8 cellular contexts compared by ENCODE assay signal in the genomic region with DNA sequence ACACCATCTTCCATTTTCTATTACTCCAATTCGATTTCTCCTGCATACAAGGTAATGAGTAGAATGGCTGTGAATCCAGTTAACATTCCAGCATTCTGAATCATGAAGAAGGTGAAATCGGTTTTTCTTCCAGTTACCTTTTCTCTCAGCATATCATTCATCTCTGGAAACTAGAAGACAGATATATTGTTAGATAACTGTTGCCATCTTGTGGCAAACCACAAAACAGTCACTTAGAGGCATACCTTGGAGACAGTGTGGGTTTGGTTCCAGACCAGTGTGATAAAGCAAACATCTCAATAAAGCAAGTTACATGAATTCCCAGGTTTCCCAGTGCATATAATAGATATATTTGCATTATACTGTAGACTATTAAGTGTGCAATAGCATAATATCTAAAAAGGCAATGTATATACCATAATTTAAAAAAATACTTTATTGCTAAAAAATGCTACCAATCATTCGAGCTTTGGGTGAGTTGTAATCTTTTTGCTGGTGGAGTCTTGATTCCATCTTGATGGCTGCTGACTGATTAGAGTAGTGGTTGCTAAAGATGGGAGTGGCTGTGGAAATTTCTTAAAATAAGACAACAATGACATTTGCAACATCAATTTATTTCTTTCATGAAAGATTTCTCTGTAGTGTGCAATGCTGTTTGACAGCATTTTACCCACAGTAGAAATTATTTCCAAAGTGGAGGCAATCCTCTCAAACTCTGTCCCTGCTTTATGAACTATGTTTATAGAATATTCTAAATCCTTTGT.
DNase-seq lines count a peak whose midpoint lies in the region; ATAC-seq and TF ChIP-seq lines count a peak whose summit lies in the region.

No MANE protein-coding gene starts in this region.

- no peak overlapping the region for H3K27ac ChIP-seq in thoracic aorta

- H3K36me3 ChIP-seq in thoracic aorta, result no peaks in the 10 kb centered on the region

- no peaks in the 10 kb centered on the region for H3K27me3 Mint-ChIP-seq in activated T-helper 17 cell treated with anti-CD3 and anti-CD28 coated beads, Interleukin-2, amount 50 U/mL, for 72 hours

- peak; percentile 39 for TF ChIP-seq CTCF in thoracic aorta (IDR thresholded peaks at IDR 0.05)

- ATAC-seq in GM18870 (IDR thresholded peaks at IDR 0.05; ENCODE audit: unreplicated experiment) (peak; percentile 96), HG02943 (IDR thresholded peaks at IDR 0.05; ENCODE audit: low read depth, unreplicated experiment) (peak; percentile 83), thoracic aorta (ENCODE audit: insufficient number of reproducible peaks, low FRiP score, low read depth) (no peak)
- ATAC-seq in activated T-helper 17 cell treated with anti-CD3 and anti-CD28 coated beads, Interleukin-2, amount 50 U/mL, for 72 hours (replicated peaks), result peak; percentile 94

- no peaks in the 10 kb centered on the region for H3K9me3 ChIP-seq in thoracic aorta

- DNase-seq in DMS114 treated with DMSO at 0.1 percent for 48 hours (lab: John Stamatoyannopoulos, UW; ENCODE audit: unreplicated experiment), result peak; percentile 14
- DNase-seq in NCI-H2029 treated with DMSO at 0.1 percent for 48 hours (lab: John Stamatoyannopoulos, UW), result peak; percentile 12
- peak; percentile 34 for DNase-seq in iPS-NIHi7 (ENCODE audit: extremely low spot score)
- DNase-seq in thoracic aorta (ENCODE audit: low spot score), result no peak
- no peak for DNase-seq in activated effector memory CD4-positive, alpha-beta T cell treated with anti-CD3 and anti-CD28 coated beads, Interleukin-2, amount 50 U/mL, for 16 hours

- no peaks in the 10 kb centered on the region for H3K4me1 ChIP-seq in thoracic aorta (ENCODE audit: control insufficient read depth in 1 of 2, low read depth in 2 of 2)

- H3K27ac Mint-ChIP-seq in activated T-helper 17 cell treated with anti-CD3 and anti-CD28 coated beads, Interleukin-2, amount 50 U/mL, for 72 hours, result no peak overlapping the region

- H3K4me3 Mint-ChIP-seq in activated T-helper 17 cell treated with anti-CD3 and anti-CD28 coated beads, Interleukin-2, amount 50 U/mL, for 72 hours, result no peak overlapping the region

- no peaks in the 10 kb centered on the region for H3K9me3 Mint-ChIP-seq in activated T-helper 17 cell treated with anti-CD3 and anti-CD28 coated beads, Interleukin-2, amount 50 U/mL, for 72 hours

- no peak overlapping the region for H3K4me3 ChIP-seq in thoracic aorta

- H3K36me3 Mint-ChIP-seq in activated T-helper 17 cell treated with anti-CD3 and anti-CD28 coated beads, Interleukin-2, amount 50 U/mL, for 72 hours (ENCODE audit: low read depth), result peaks cover 47% of the 10 kb centered on the region

- H3K4me1 Mint-ChIP-seq in activated T-helper 17 cell treated with anti-CD3 and anti-CD28 coated beads, Interleukin-2, amount 50 U/mL, for 72 hours, result peaks cover 5% of the 10 kb centered on the region

- H3K27me3 ChIP-seq in thoracic aorta (replicated peaks; ENCODE audit: insufficient read depth), result no peaks in the 10 kb centered on the region

Comparison
In these comparisons a context has a peak if more than half of its experiments do, and no peak if none do; other contexts are left out.
1. DNase-seq: peak in DMS114 treated with DMSO at 0.1 percent for 48 hours (single experiment), NCI-H2029 treated with DMSO at 0.1 percent for 48 hours (single experiment) and iPS-NIHi7 (single experiment); none in thoracic aorta (single experiment) and activated effector memory CD4-positive, alpha-beta T cell treated with anti-CD3 and anti-CD28 coated beads, Interleukin-2, amount 50 U/mL, for 16 hours (single experiment).